ENCODE assay signal across 19 cellular contexts in genomic region chr3:105988540-105988939, GRCh38.
A peak's percentile ranks its signal among the peaks of the same experiment; 100 is the strongest.
DNase-seq lines count a peak whose midpoint lies in the region; ATAC-seq and TF ChIP-seq lines count a peak whose summit lies in the region.
"Had no signal": no experiment of that assay in that cellular context is flagged by ENCODE, and none has a peak within 500 bp of the region (broad histone marks: within the 10 kb centered on the region; RNA-seq: fewer than 3 reads in every experiment).

No MANE protein-coding gene starts in this region.

- peaks cover 37% of the 10 kb centered on the region for H3K4me1 Mint-ChIP-seq in activated T-cell treated with anti-CD3 and anti-CD28 coated beads, Interleukin-2, amount 50 U/mL, for 24 hours (ENCODE audit: low read depth)
- H3K4me1 Mint-ChIP-seq in activated CD8-positive, alpha-beta T cell treated with anti-CD3 and anti-CD28 coated beads for 36 hours (ENCODE audit: low read depth), result peaks cover 35% of the 10 kb centered on the region
- H3K4me1 Mint-ChIP-seq in effector memory CD8-positive, alpha-beta T cell (ENCODE audit: low read depth in 2 of 2), result peaks cover 24 to 38% of the 10 kb centered on the region in 2 donors
- H3K4me1 Mint-ChIP-seq in stimulated activated effector memory CD8-positive, alpha-beta T cell treated with anti-CD3 and anti-CD28 coated beads, Interleukin-12 subunit alpha, Interleukin-12 subunit beta, amount 100 ng/mL, for 72 hours, result peaks cover 38% of the 10 kb centered on the region

- intact Hi-C loops in activated CD8-positive, alpha-beta T cell treated with anti-CD3 and anti-CD28 coated beads for 36 hours (cut with micrococcal nuclease), result no loop called here

- no peak overlapping the region for H3K4me3 Mint-ChIP-seq in activated T-cell treated with anti-CD3 and anti-CD28 coated beads, Interleukin-2, amount 50 U/mL, for 24 hours
- H3K4me3 Mint-ChIP-seq in activated CD8-positive, alpha-beta T cell treated with anti-CD3 and anti-CD28 coated beads for 36 hours, result peak overlapping the region; percentile 45
- peak overlapping the region; percentile 63 to 83 for H3K4me3 Mint-ChIP-seq in effector memory CD8-positive, alpha-beta T cell
- H3K4me3 Mint-ChIP-seq in stimulated activated effector memory CD8-positive, alpha-beta T cell treated with anti-CD3 and anti-CD28 coated beads, Interleukin-12 subunit alpha, Interleukin-12 subunit beta, amount 100 ng/mL, for 72 hours, result peak overlapping the region; percentile 56

- peaks cover 36% of the 10 kb centered on the region for H3K9me3 Mint-ChIP-seq in activated T-cell treated with anti-CD3 and anti-CD28 coated beads, Interleukin-2, amount 50 U/mL, for 24 hours
- peaks cover 38% of the 10 kb centered on the region for H3K9me3 Mint-ChIP-seq in activated CD8-positive, alpha-beta T cell treated with anti-CD3 and anti-CD28 coated beads for 36 hours
- peaks cover 7 to 10% of the 10 kb centered on the region in 2 donors for H3K9me3 Mint-ChIP-seq in effector memory CD8-positive, alpha-beta T cell
- peaks cover 19% of the 10 kb centered on the region for H3K9me3 Mint-ChIP-seq in stimulated activated effector memory CD8-positive, alpha-beta T cell treated with anti-CD3 and anti-CD28 coated beads, Interleukin-12 subunit alpha, Interleukin-12 subunit beta, amount 100 ng/mL, for 72 hours

- H3K27me3 Mint-ChIP-seq in activated T-cell treated with anti-CD3 and anti-CD28 coated beads, Interleukin-2, amount 50 U/mL, for 24 hours, result no peaks in the 10 kb centered on the region
- no peaks in the 10 kb centered on the region for H3K27me3 Mint-ChIP-seq in activated CD8-positive, alpha-beta T cell treated with anti-CD3 and anti-CD28 coated beads for 36 hours
- H3K27me3 Mint-ChIP-seq in effector memory CD8-positive, alpha-beta T cell, result no peaks in the 10 kb centered on the region

- peaks cover 5% of the 10 kb centered on the region for H3K36me3 Mint-ChIP-seq in activated T-cell treated with anti-CD3 and anti-CD28 coated beads, Interleukin-2, amount 50 U/mL, for 24 hours (ENCODE audit: low read depth)
- H3K36me3 Mint-ChIP-seq in activated CD8-positive, alpha-beta T cell treated with anti-CD3 and anti-CD28 coated beads for 36 hours (ENCODE audit: low read depth), result peaks cover 12% of the 10 kb centered on the region
- H3K36me3 Mint-ChIP-seq in effector memory CD8-positive, alpha-beta T cell (ENCODE audit: insufficient read depth), result no peaks in the 10 kb centered on the region
- no peaks in the 10 kb centered on the region for H3K36me3 Mint-ChIP-seq in stimulated activated effector memory CD8-positive, alpha-beta T cell treated with anti-CD3 and anti-CD28 coated beads, Interleukin-12 subunit alpha, Interleukin-12 subunit beta, amount 100 ng/mL, for 72 hours

- no peak for TF ChIP-seq CTCF in activated CD8-positive, alpha-beta T cell treated with anti-CD3 and anti-CD28 coated beads for 36 hours (IDR thresholded peaks at IDR 0.05)

- H3K27ac Mint-ChIP-seq in activated T-cell treated with anti-CD3 and anti-CD28 coated beads, Interleukin-2, amount 50 U/mL, for 24 hours, result peak overlapping the region; percentile 46
- peak overlapping the region; percentile 32 for H3K27ac Mint-ChIP-seq in activated CD8-positive, alpha-beta T cell treated with anti-CD3 and anti-CD28 coated beads for 36 hours
- peak overlapping the region; percentile 65 to 92 for H3K27ac Mint-ChIP-seq in effector memory CD8-positive, alpha-beta T cell
- peak overlapping the region; percentile 89 for H3K27ac Mint-ChIP-seq in stimulated activated effector memory CD8-positive, alpha-beta T cell treated with anti-CD3 and anti-CD28 coated beads, Interleukin-12 subunit alpha, Interleukin-12 subunit beta, amount 100 ng/mL, for 72 hours

- POLR2A ChIA-PET in activated CD8-positive, alpha-beta T cell treated with anti-CD3 and anti-CD28 coated beads for 36 hours (lab: Charles Lee), result interaction anchor here (1.2 kb wide), 1 partner anchor 74 kb away, joined by 4 read pairs; no protein-coding TSS in a partner anchor

- CTCF ChIA-PET in activated CD8-positive, alpha-beta T cell treated with anti-CD3 and anti-CD28 coated beads for 36 hours (lab: Charles Lee), result interaction anchor here (1.1 kb wide), 1 partner anchor 621 kb away, joined by 4 read pairs; no protein-coding TSS in a partner anchor

- ATAC-seq in activated CD8-positive, alpha-beta T cell treated with anti-CD3 and anti-CD28 coated beads for 36 hours, result no peak
- no peak for ATAC-seq in effector memory CD8-positive, alpha-beta T cell (replicated peaks)
- ATAC-seq in stimulated activated effector memory CD8-positive, alpha-beta T cell treated with anti-CD3 and anti-CD28 coated beads, Interleukin-12 subunit alpha, Interleukin-12 subunit beta, amount 100 ng/mL, for 72 hours, result peak; percentile 61
- ATAC-seq in GM19463 (IDR thresholded peaks at IDR 0.05; ENCODE audit: unreplicated experiment) (no peak), HG03135 (IDR thresholded peaks at IDR 0.05; ENCODE audit: unreplicated experiment) (no peak)
- ATAC-seq: A549, lower lobe of right lung, psoas muscle had no signal

- DNase-seq in activated T-cell treated with anti-CD3 and anti-CD28 coated beads, Interleukin-2, amount 50 U/mL, for 24 hours, result no peak
- no peak for DNase-seq in activated T-cell treated with anti-CD3 and anti-CD28 coated beads for 4 hours
- no peak for DNase-seq in activated CD8-positive, alpha-beta T cell treated with anti-CD3 and anti-CD28 coated beads for 36 hours
- no peak for DNase-seq in effector memory CD8-positive, alpha-beta T cell
- DNase-seq in stimulated activated effector memory CD8-positive, alpha-beta T cell treated with anti-CD3 and anti-CD28 coated beads, Interleukin-12 subunit alpha, Interleukin-12 subunit beta, amount 100 ng/mL, for 72 hours (ENCODE audit: low spot score in 2 of 2), result no peak
- DNase-seq in COLO829 (ENCODE audit: low spot score), result no peak
- DNase-seq: anterior cingulate cortex, caudate nucleus, dermis blood vessel endothelial cell, Karpas-422, lower lobe of right lung, MV-4-11, NCI-H1694, NCI-H526, psoas muscle, SJCRH30 had no signal

Comparison
In these comparisons a context has a peak if more than half of its experiments do, and no peak if none do; other contexts are left out.
1. H3K27ac Mint-ChIP-seq: peak in every context shown above with its lines; median percentile 89 in stimulated activated effector memory CD8-positive, alpha-beta T cell treated with anti-CD3 and anti-CD28 coated beads, Interleukin-12 subunit alpha, Interleukin-12 subunit beta, amount 100 ng/mL, for 72 hours; 78 in effector memory CD8-positive, alpha-beta T cell; 46 in activated T-cell treated with anti-CD3 and anti-CD28 coated beads, Interleukin-2, amount 50 U/mL, for 24 hours; 32 in activated CD8-positive, alpha-beta T cell treated with anti-CD3 and anti-CD28 coated beads for 36 hours.